28 cellular contexts compared by ENCODE assay signal in the genomic region with DNA sequence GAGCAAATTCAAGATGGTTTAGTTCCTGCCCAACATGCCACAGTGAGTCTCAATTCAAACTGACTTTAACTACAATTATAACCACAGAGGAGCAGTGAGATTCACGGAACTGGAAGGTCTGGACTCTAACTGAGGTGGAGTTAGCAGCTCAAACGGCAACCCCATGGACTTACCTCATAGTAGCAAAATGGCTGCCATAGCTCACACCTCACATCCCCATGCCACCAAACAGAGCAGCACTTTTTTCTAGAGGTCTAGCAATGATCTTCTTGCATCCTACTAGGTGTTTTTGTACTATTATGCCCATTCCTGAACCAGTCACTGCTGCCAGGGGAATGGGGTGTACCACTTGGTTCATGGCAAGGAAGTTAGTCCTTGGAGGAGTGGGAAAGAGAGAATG.
"Had no signal": no experiment of that assay in that cellular context is flagged by ENCODE, and none has a peak within 500 bp of the region (broad histone marks: within the 10 kb centered on the region; RNA-seq: fewer than 3 reads in every experiment).

No MANE protein-coding gene starts in this region.

- H3K4me3 ChIP-seq: colonic mucosa, coronary artery, dorsolateral prefrontal cortex, esophagus muscularis mucosa, esophagus squamous epithelium, gastrocnemius medialis, gastroesophageal sphincter, heart left ventricle, heart right ventricle had no signal

- H3K27me3 ChIP-seq: colonic mucosa, esophagus squamous epithelium, foreskin keratinocyte, gastrocnemius medialis, heart left ventricle had no signal

- H3K36me3 ChIP-seq: colonic mucosa, esophagus muscularis mucosa, esophagus squamous epithelium, gastrocnemius medialis, gastroesophageal sphincter, heart left ventricle, heart right ventricle had no signal

- FAIRE-seq: colon, endometrium, endothelial cell of umbilical vein, frontal cortex had no signal

- DNase-seq: colonic mucosa; cortex of kidney; dermis blood vessel endothelial cell; dorsolateral prefrontal cortex; effector CD4-positive, alpha-beta T cell; effector CD8-positive, alpha-beta T cell; effector memory CD4-positive, alpha-beta T cell; effector memory CD8-positive, alpha-beta T cell; endodermal cell; erythroblast; esophagus squamous epithelium; foreskin fibroblast; foreskin keratinocyte; foreskin melanocyte; gastrocnemius medialis; glutamatergic neuron; head of caudate nucleus; heart left ventricle; heart right ventricle had no signal

- H3K4me1 ChIP-seq: colonic mucosa, esophagus muscularis mucosa, esophagus squamous epithelium, foreskin keratinocyte, gastrocnemius medialis, gastroesophageal sphincter, heart left ventricle, heart right ventricle had no signal

- ATAC-seq: effector memory CD8-positive, alpha-beta T cell; esophagus mucosa; foreskin keratinocyte; gastrocnemius medialis; gastroesophageal sphincter; heart left ventricle; heart right ventricle had no signal

- H3K9me3 ChIP-seq: colonic mucosa, esophagus squamous epithelium, gastrocnemius medialis, heart left ventricle had no signal

- H3K27ac ChIP-seq: colonic mucosa, coronary artery, epithelial cell of prostate, esophagus muscularis mucosa, esophagus squamous epithelium, foreskin keratinocyte, gastrocnemius medialis, gastroesophageal sphincter, heart left ventricle, heart right ventricle had no signal
